10 cellular contexts compared by ENCODE assay signal in genomic region chr20:31666258-31667042, GRCh38. TPM values are rescaled to one million over a fixed set of nuclear protein-coding genes. Genes with fewer than 3 reads are reported as not detected.
DNase-seq lines count a peak whose midpoint lies in the region; ATAC-seq and TF ChIP-seq lines count a peak whose summit lies in the region.
"Had no signal": no experiment of that assay in that cellular context is flagged by ENCODE, and none has a peak within 500 bp of the region (broad histone marks: within the 10 kb centered on the region; RNA-seq: fewer than 3 reads in every experiment).

No MANE protein-coding gene starts in this region.

- CTCF ChIA-PET in activated naive CD4-positive, alpha-beta T cell treated with anti-CD3 and anti-CD28 coated beads, Interleukin-2, amount 10 ng/mL, durations not matched to agents 7 days and 5 days (lab: Charles Lee), result interaction anchor here (1.0 to 7.5 kb wide), 4 partner anchors 14 to 57 kb away, joined by 3 to 348 read pairs (median 4); partner anchors contain the start of gene BCL2L1

- H3K4me1 Mint-ChIP-seq in activated naive CD4-positive, alpha-beta T cell treated with anti-CD3 and anti-CD28 coated beads, Interleukin-2, amount 10 ng/mL, durations not matched to agents 7 days and 5 days, result peaks cover 84% of the 10 kb centered on the region

- H3K36me3 ChIP-seq in muscle layer of duodenum (ENCODE audit: control insufficient read depth in 1 of 2, insufficient read depth in 2 of 2, low read length in 2 of 2), result peaks cover 6 to 19% of the 10 kb centered on the region in 2 donors

- H3K9me3 ChIP-seq in muscle layer of duodenum (ENCODE audit: control insufficient read depth in 1 of 2, low read length in 2 of 2), result no peaks in the 10 kb centered on the region

- no peak for TF ChIP-seq CTCF in coronary artery (IDR thresholded peaks at IDR 0.05)

- no peaks in the 10 kb centered on the region for H3K27me3 Mint-ChIP-seq in activated naive CD4-positive, alpha-beta T cell treated with anti-CD3 and anti-CD28 coated beads, Interleukin-2, amount 10 ng/mL, durations not matched to agents 7 days and 5 days

- H3K27ac Mint-ChIP-seq in activated naive CD4-positive, alpha-beta T cell treated with anti-CD3 and anti-CD28 coated beads, Interleukin-2, amount 10 ng/mL, durations not matched to agents 7 days and 5 days, result peak overlapping the region; percentile 88

- no peaks in the 10 kb centered on the region for H3K9me3 Mint-ChIP-seq in activated naive CD4-positive, alpha-beta T cell treated with anti-CD3 and anti-CD28 coated beads, Interleukin-2, amount 10 ng/mL, durations not matched to agents 7 days and 5 days
- H3K9me3 Mint-ChIP-seq: mesothelial cell of epicardium had no signal

- no peaks in the 10 kb centered on the region for H3K27me3 ChIP-seq in muscle layer of duodenum (ENCODE audit: low read depth, low read length)

- H3K27ac ChIP-seq in coronary artery (peak overlapping the region; percentile 29 to 94), muscle layer of duodenum (ENCODE audit: low read length) (peak overlapping the region; percentile 63)

- peak overlapping the region; percentile 28 for H3K4me3 Mint-ChIP-seq in activated naive CD4-positive, alpha-beta T cell treated with anti-CD3 and anti-CD28 coated beads, Interleukin-2, amount 10 ng/mL, durations not matched to agents 7 days and 5 days
- H3K4me3 Mint-ChIP-seq: mesothelial cell of epicardium had no signal

- peaks cover 57% of the 10 kb centered on the region for H3K36me3 Mint-ChIP-seq in activated naive CD4-positive, alpha-beta T cell treated with anti-CD3 and anti-CD28 coated beads, Interleukin-2, amount 10 ng/mL, durations not matched to agents 7 days and 5 days

- H3K4me1 ChIP-seq in muscle layer of duodenum (ENCODE audit: control insufficient read depth in 1 of 2, insufficient read depth in 2 of 2, low read length in 2 of 2), result peaks cover 28 to 68% of the 10 kb centered on the region in 2 donors

- DNase-seq in activated naive CD4-positive, alpha-beta T cell treated with anti-CD3 and anti-CD28 coated beads, Interleukin-2, amount 10 ng/mL, durations not matched to agents 7 days and 5 days, result peak; percentile 57
- no peak for DNase-seq in activated naive CD4-positive, alpha-beta T cell treated with anti-CD3 and anti-CD28 coated beads, Interleukin-2, amount 50 U/mL, for 16 hours
- DNase-seq in coronary artery (ENCODE audit: low spot score), result no peak
- DNase-seq in ureter (ENCODE audit: low spot score), result peak; percentile 59
- DNase-seq in NCI-H774 (lab: John Stamatoyannopoulos, UW), result no peak
- DNase-seq in stimulated activated CD4-positive, alpha-beta T cell treated with anti-CD3 and anti-CD28 coated beads, Interleukin-2, amount 100 ng/mL, for 24 hours, result no peak

- ATAC-seq in GM18873 (IDR thresholded peaks at IDR 0.05; ENCODE audit: low FRiP score, unreplicated experiment), result no peak

- no peak overlapping the region for H3K4me3 ChIP-seq in coronary artery
- H3K4me3 ChIP-seq in muscle layer of duodenum (ENCODE audit: low read depth in 1 of 2, low read length in 2 of 2), result no peak overlapping the region

RNA-seq across cellular contexts. Expression of gene COX4I2, which starts 28.7 kb away (rescaled TPM):
- 4.0 TPM for total RNA-seq in ureter
- total RNA-seq: activated CD8-positive, alpha-beta memory T cell treated with anti-CD3 and anti-CD28 coated beads for 36 hours had no signal

RNA-seq across cellular contexts. Expression of gene BCL2L1, which starts 56.2 kb away (rescaled TPM):
- total RNA-seq in ureter, result 91.4 TPM

Comparison
In these comparisons a context has a peak if more than half of its experiments do, and no peak if none do; other contexts are left out.
1. DNase-seq: peak in activated naive CD4-positive, alpha-beta T cell treated with anti-CD3 and anti-CD28 coated beads, Interleukin-2, amount 10 ng/mL, durations not matched to agents 7 days and 5 days (single experiment) and ureter (single experiment); none in activated naive CD4-positive, alpha-beta T cell treated with anti-CD3 and anti-CD28 coated beads, Interleukin-2, amount 50 U/mL, for 16 hours (single experiment), coronary artery (single experiment), NCI-H774 (single experiment) and stimulated activated CD4-positive, alpha-beta T cell treated with anti-CD3 and anti-CD28 coated beads, Interleukin-2, amount 100 ng/mL, for 24 hours (0 of 2).